ENCODE assay signal across 8 cellular contexts in genomic region chr4:73620115-73620792, GRCh38. TPM values are rescaled to one million over a fixed set of nuclear protein-coding genes. Genes with fewer than 3 reads are reported as not detected.
A peak's percentile ranks its signal among the peaks of the same experiment; 100 is the strongest.
DNase-seq lines count a peak whose midpoint lies in the region; ATAC-seq and TF ChIP-seq lines count a peak whose summit lies in the region.

Gene RASSF6 (minus strand): TSS chr4:73620436. CDS start chr4:73611795, 8,641 bp downstream.

- peaks cover 16% of the 10 kb centered on the region for H3K27me3 Mint-ChIP-seq in T-helper 17 cell

- H3K27ac Mint-ChIP-seq in T-helper 17 cell: no peak within 1 kb of the TSS

- no peak within 1 kb of the TSS for H3K27ac ChIP-seq in dorsolateral prefrontal cortex

- H3K4me3 Mint-ChIP-seq in T-helper 17 cell: peak within 1 kb of the TSS; percentile 83

- H3K4me1 Mint-ChIP-seq in T-helper 17 cell: peaks cover 9% of the 10 kb centered on the region

- TF ChIP-seq CTCF in fibroblast of the aortic adventitia (IDR thresholded peaks at IDR 0.05; ENCODE audit: insufficient read depth, low read length) (no peak), dorsolateral prefrontal cortex (IDR thresholded peaks at IDR 0.05 in 54 of 56, conservative IDR thresholded peaks at IDR 0.05 in 2 of 56; ENCODE audit: low read depth in 1 of 56, partially characterized antibody in 56 of 56) (no peak)

- H3K9me3 ChIP-seq in T-helper 17 cell (ENCODE audit: control insufficient read depth, low read length, poor library complexity, severe bottlenecking): no peaks in the 10 kb centered on the region

- DNase-seq in T-helper 17 cell (no peak), fibroblast of the aortic adventitia (ENCODE audit: low read depth) (no peak), renal cortical epithelial cell (ENCODE audit: low read depth) (peak; percentile 97), dorsolateral prefrontal cortex (no peak)
- DNase-seq in stimulated activated naive CD4-positive, alpha-beta T cell treated with Interleukin-2 at 50 U/mL for 16 hours (lab: John Stamatoyannopoulos, UW): no peak

- 0 out of 2 replicates have a peak, but pooled peaks have one; percentile 32 for TF ChIP-seq EP300 in Ishikawa (IDR thresholded peaks at IDR 0.05; ENCODE audit: borderline replicate concordance)

- TF ChIP-seq RAD21 in Ishikawa (IDR thresholded peaks at IDR 0.05; ENCODE audit: low read depth): no peak

- H3K36me3 Mint-ChIP-seq in T-helper 17 cell (ENCODE audit: low read depth): no peaks in the 10 kb centered on the region

- peak within 1 kb of the TSS; percentile 4 for H3K4me3 ChIP-seq in fibroblast of the aortic adventitia (ENCODE audit: low read depth, low read length)
- H3K4me3 ChIP-seq in dorsolateral prefrontal cortex: peak within 1 kb of the TSS in 3 of 59 donors; percentile 5 to 25 (median 10)

- intact Hi-C loops in dorsolateral prefrontal cortex (cut with DNase I): no loop called here

- H3K27me3 ChIP-seq in dorsolateral prefrontal cortex: peaks cover 0 to 25% (median 10%) of the 10 kb centered on the region in 45 donors

- ATAC-seq in GM18502 (IDR thresholded peaks at IDR 0.05; ENCODE audit: poor library complexity, unreplicated experiment): peak; percentile 94
- ATAC-seq in GM21737 (IDR thresholded peaks at IDR 0.05; ENCODE audit: unreplicated experiment): peak; percentile 85
- ATAC-seq in T-helper 17 cell: peak; percentile 90

TF ChIP-seq in Ishikawa, 13 proteins besides CTCF, POLR2A, EP300 and RAD21:
- TF ChIP-seq TCF12 (IDR thresholded peaks at IDR 0.05; ENCODE audit: low read depth) (peak; percentile 64), TEAD4 (IDR thresholded peaks at IDR 0.05) (peak; percentile 49; the same call in 1 of the 2 replicates), CREB1 (IDR thresholded peaks at IDR 0.05; ENCODE audit: low read depth) (no peak), MAX (IDR thresholded peaks at IDR 0.05) (peak; percentile 64; the same call in 1 of the 2 replicates)

RNA-seq across cellular contexts. Expression of gene RASSF6, which starts in this region (rescaled TPM):
- total RNA-seq in T-helper 17 cell: 1 to 10 TPM; 1.4 to 1.7 TPM
- not detected in 2 replicates for total RNA-seq in fibroblast of the aortic adventitia (ENCODE audit: low replicate concordance)
- total RNA-seq in renal cortical epithelial cell: 8.3 and 10.6 TPM in 2 replicates
- total RNA-seq in dorsolateral prefrontal cortex: under 1 TPM in 22 of 120 experiments, not detected in 98; 0.06 to 0.72 (median 0.13) TPM
